In genomic region chr6:16240618-16241320, GRCh38 we compare ENCODE assay signal across 16 cellular contexts. TPM values are rescaled to one million over a fixed set of nuclear protein-coding genes. Genes with fewer than 3 reads are reported as not detected.
DNase-seq lines count a peak whose midpoint lies in the region; ATAC-seq and TF ChIP-seq lines count a peak whose summit lies in the region.
"Had no signal": no experiment of that assay in that cellular context is flagged by ENCODE, and none has a peak within 500 bp of the region (broad histone marks: within the 10 kb centered on the region; RNA-seq: fewer than 3 reads in every experiment).

No MANE protein-coding gene starts in this region.

- DNase-seq in heart left ventricle (no peak), left ventricle myocardium superior (no peak), neural crest cell (ENCODE audit: low read depth, low spot score) (no peak), type B pancreatic cell (ENCODE audit: extremely low spot score, unreplicated experiment) (no peak), AG08395 (ENCODE audit: low spot score) (no peak)
- no peak for DNase-seq in activated CD4-positive, alpha-beta memory T cell treated with anti-CD3 and anti-CD28 coated beads, Interleukin-2, amount 10 ng/mL, durations not matched to agents 7 days and 5 days
- DNase-seq: DMS 273 treated with DMSO at 0.1 percent for 48 hours, HFFc6, KG1, NCI-H1048, NCI-H1694 treated with DMSO at 0.1 percent for 48 hours, NCI-H446, SHP77 had no signal

- peak overlapping the region in 4 of 5 experiments; percentile 7 to 68 (median 32) for H3K4me3 Mint-ChIP-seq in brain
- peak overlapping the region; percentile 41 for H3K4me3 Mint-ChIP-seq in neural crest cell
- H3K4me3 Mint-ChIP-seq in type B pancreatic cell: peak overlapping the region; percentile 52
- no peak overlapping the region for H3K4me3 Mint-ChIP-seq in activated CD4-positive, alpha-beta memory T cell treated with anti-CD3 and anti-CD28 coated beads, Interleukin-2, amount 10 ng/mL, durations not matched to agents 7 days and 5 days
- H3K4me3 Mint-ChIP-seq: HFFc6 had no signal

- CTCF ChIA-PET in activated CD4-positive, alpha-beta memory T cell treated with anti-CD3 and anti-CD28 coated beads, Interleukin-2, amount 10 ng/mL, durations not matched to agents 7 days and 5 days (lab: Charles Lee): interaction anchor here (1.0 kb wide), 1 partner anchor 11 kb away, joined by 3 read pairs; no protein-coding TSS in a partner anchor

- H3K36me3 Mint-ChIP-seq in brain (no peaks in the 10 kb centered on the region), neural crest cell (ENCODE audit: low read depth) (no peaks in the 10 kb centered on the region), type B pancreatic cell (no peaks in the 10 kb centered on the region)
- no peaks in the 10 kb centered on the region for H3K36me3 Mint-ChIP-seq in activated CD4-positive, alpha-beta memory T cell treated with anti-CD3 and anti-CD28 coated beads, Interleukin-2, amount 10 ng/mL, durations not matched to agents 7 days and 5 days (ENCODE audit: low read depth)

- H3K27ac Mint-ChIP-seq in brain (peak overlapping the region in 2 of 5 experiments; percentile 14 to 57), neural crest cell (ENCODE audit: unreplicated experiment) (no peak overlapping the region), type B pancreatic cell (no peak overlapping the region)
- no peak overlapping the region for H3K27ac Mint-ChIP-seq in activated CD4-positive, alpha-beta memory T cell treated with anti-CD3 and anti-CD28 coated beads, Interleukin-2, amount 10 ng/mL, durations not matched to agents 7 days and 5 days
- H3K27ac Mint-ChIP-seq: HFFc6 had no signal

- POLR2A ChIA-PET in activated CD4-positive, alpha-beta memory T cell treated with anti-CD3 and anti-CD28 coated beads, Interleukin-2, amount 10 ng/mL, durations not matched to agents 7 days and 5 days (lab: Charles Lee): interaction anchor here (0.8 to 1.7 kb wide), 2 partner anchors 10 to 112 kb away, joined by 3 to 4 read pairs; partner anchors contain the start of gene MYLIP

- ATAC-seq in heart left ventricle (no peak), left ventricle myocardium superior (no peak), HG03439 (IDR thresholded peaks at IDR 0.05; ENCODE audit: unreplicated experiment) (no peak)

- intact Hi-C loops in heart left ventricle (cut with DNase I) (loop anchor here in 1 of 10 donors (5.0 kb wide), 1 partner anchor 37 kb away; no protein-coding TSS in a partner anchor), left ventricle myocardium superior (cut with micrococcal nuclease) (no loop called here)

- no peaks in the 10 kb centered on the region for H3K27me3 ChIP-seq in heart left ventricle

- peaks cover 44% of the 10 kb centered on the region for H3K27me3 Mint-ChIP-seq in brain
- H3K27me3 Mint-ChIP-seq in neural crest cell (ENCODE audit: low read depth): peaks cover 72% of the 10 kb centered on the region
- H3K27me3 Mint-ChIP-seq in type B pancreatic cell: peaks cover 25% of the 10 kb centered on the region
- peaks cover 26% of the 10 kb centered on the region for H3K27me3 Mint-ChIP-seq in activated CD4-positive, alpha-beta memory T cell treated with anti-CD3 and anti-CD28 coated beads, Interleukin-2, amount 10 ng/mL, durations not matched to agents 7 days and 5 days

- no peak for TF ChIP-seq POLR2A in heart left ventricle (IDR thresholded peaks at IDR 0.05)

- H3K9me3 Mint-ChIP-seq in brain: peaks cover 0 to 7% (median 3%) of the 10 kb centered on the region in 5 experiments
- H3K9me3 Mint-ChIP-seq in neural crest cell: no peaks in the 10 kb centered on the region
- H3K9me3 Mint-ChIP-seq in type B pancreatic cell: no peaks in the 10 kb centered on the region
- H3K9me3 Mint-ChIP-seq in activated CD4-positive, alpha-beta memory T cell treated with anti-CD3 and anti-CD28 coated beads, Interleukin-2, amount 10 ng/mL, durations not matched to agents 7 days and 5 days: no peaks in the 10 kb centered on the region
- H3K9me3 Mint-ChIP-seq: HFFc6 had no signal

- peak overlapping the region; percentile 52 to 92 (median 86) for H3K27ac ChIP-seq in heart left ventricle
- H3K27ac ChIP-seq: BLaER1 treated with 17β-estradiol and CSF1 and Interleukin-3, amounts not matched to agents 10 nM and 100 nM had no signal

- WGBS in heart left ventricle, 4 donors: 58 to 68% (median 63%) methylated on average over 12 of the region's 12 CpGs

- H3K4me1 Mint-ChIP-seq in brain (peaks cover 73% of the 10 kb centered on the region), neural crest cell (peaks cover 25% of the 10 kb centered on the region), type B pancreatic cell (ENCODE audit: unreplicated experiment) (peaks cover 37% of the 10 kb centered on the region)
- peaks cover 30% of the 10 kb centered on the region for H3K4me1 Mint-ChIP-seq in activated CD4-positive, alpha-beta memory T cell treated with anti-CD3 and anti-CD28 coated beads, Interleukin-2, amount 10 ng/mL, durations not matched to agents 7 days and 5 days

- H3K9me3 ChIP-seq in heart left ventricle: no peaks in the 10 kb centered on the region
- H3K9me3 ChIP-seq: BLaER1 treated with 17β-estradiol and CSF1 and Interleukin-3, amounts not matched to agents 10 nM and 100 nM had no signal

- no peaks in the 10 kb centered on the region for H3K36me3 ChIP-seq in heart left ventricle
- H3K36me3 ChIP-seq: BLaER1 treated with 17β-estradiol and CSF1 and Interleukin-3, amounts not matched to agents 10 nM and 100 nM had no signal

- peaks cover 0 to 83% (median 34%) of the 10 kb centered on the region in 12 donors for H3K4me1 ChIP-seq in heart left ventricle

- TF ChIP-seq CTCF in heart left ventricle (IDR thresholded peaks at IDR 0.05) (no peak), brain (conservative IDR thresholded peaks at IDR 0.05) (no peak), neural crest cell (conservative IDR thresholded peaks at IDR 0.05) (no peak), type B pancreatic cell (conservative IDR thresholded peaks at IDR 0.05) (no peak)

- peak overlapping the region in 2 of 12 donors; percentile 67 to 86 for H3K4me3 ChIP-seq in heart left ventricle
- H3K4me3 ChIP-seq: BLaER1 treated with 17β-estradiol and CSF1 and Interleukin-3, amounts not matched to agents 10 nM and 100 nM had no signal

RNA-seq across cellular contexts. Expression of gene GMPR, which starts 2.4 kb away (rescaled TPM):
- 100 to 1,000 TPM in 5 of 9 donors, 10 to 100 TPM in 4; 67.8 to 160 (median 115) TPM for total RNA-seq in heart left ventricle
- 100 to 1,000 TPM; 140 to 294 TPM for polyA plus RNA-seq in heart left ventricle
- total RNA-seq in left ventricle myocardium superior: 112 TPM
- 28.9 TPM for polyA plus RNA-seq in brain (ENCODE audit: insufficient read depth, low read depth, low replicate concordance)
- 0.16 TPM in 1 of 2 replicates, not detected in the other for total RNA-seq in neural crest cell
- 1.8 and 3.8 TPM in 2 replicates for total RNA-seq in type B pancreatic cell (ENCODE audit: low replicate concordance)
- 1 to 10 TPM; 3.4 to 4.0 TPM for total RNA-seq in activated CD4-positive, alpha-beta memory T cell treated with anti-CD3 and anti-CD28 coated beads, Interleukin-2, amount 10 ng/mL, durations not matched to agents 7 days and 5 days

Comparison
In these comparisons a context has a peak if more than half of its experiments do, and no peak if none do; other contexts are left out.
1. RNA of gene GMPR, which starts 2.4 kb away (total RNA-seq): 67.8 to 160 TPM in heart left ventricle and 112 TPM in left ventricle myocardium superior (single experiment); 3.4 to 4.0 TPM in activated CD4-positive, alpha-beta memory T cell treated with anti-CD3 and anti-CD28 coated beads, Interleukin-2, amount 10 ng/mL, durations not matched to agents 7 days and 5 days, 1.8 to 3.8 TPM in type B pancreatic cell and 0.16 TPM in neural crest cell; every median in the first group is over 10 times any median in the second.